Comparison of ENCODE assay signal across 11 cellular contexts in genomic region chr19:18156268-18156667, GRCh38. TPM values are rescaled to one million over a fixed set of nuclear protein-coding genes. Genes with fewer than 3 reads are reported as not detected.
DNase-seq lines count a peak whose midpoint lies in the region; ATAC-seq and TF ChIP-seq lines count a peak whose summit lies in the region.
"Had no signal": no experiment of that assay in that cellular context is flagged by ENCODE, and none has a peak within 500 bp of the region (broad histone marks: within the 10 kb centered on the region; RNA-seq: fewer than 3 reads in every experiment).

No MANE protein-coding gene starts in this region.

- H3K9me3 Mint-ChIP-seq in activated naive CD4-positive, alpha-beta T cell treated with anti-CD3 and anti-CD28 coated beads for 36 hours, result no peaks in the 10 kb centered on the region

- ATAC-seq in left colon, result no peak
- ATAC-seq: stimulated activated naive CD8-positive, alpha-beta T cell treated with anti-CD3 and anti-CD28 coated beads, Interleukin-15, Interleukin-2, amounts not matched to agents 100 U/mL and 50 U/mL, for 24 hours had no signal

- H3K4me1 ChIP-seq in NT2/D1 (ENCODE audit: insufficient read depth, insufficient read length), result peaks cover 27% of the 10 kb centered on the region
- H3K4me1 ChIP-seq in breast epithelium, result peaks cover 20 to 30% of the 10 kb centered on the region in 2 donors
- peaks cover 55% of the 10 kb centered on the region for H3K4me1 ChIP-seq in mucosa of stomach (ENCODE audit: control insufficient read depth, insufficient read depth, low read length)

- no peaks in the 10 kb centered on the region for H3K27me3 ChIP-seq in NT2/D1 (ENCODE audit: insufficient read depth, insufficient read length)
- H3K27me3 ChIP-seq in breast epithelium, result no peaks in the 10 kb centered on the region
- no peaks in the 10 kb centered on the region for H3K27me3 ChIP-seq in mucosa of stomach (ENCODE audit: control insufficient read depth, insufficient read depth, low read length)

- peak overlapping the region; percentile 71 to 74 for H3K27ac ChIP-seq in breast epithelium
- H3K27ac ChIP-seq in temporal lobe (ENCODE audit: low read depth, low read length), result peak overlapping the region; percentile 98

- peaks cover 26% of the 10 kb centered on the region for H3K4me1 Mint-ChIP-seq in activated naive CD4-positive, alpha-beta T cell treated with anti-CD3 and anti-CD28 coated beads for 36 hours (ENCODE audit: low read depth)

- intact Hi-C loops in breast epithelium (cut with DNase I; ENCODE audit: low total_unique reads) (no loop called here), left colon (cut with DNase I, micrococcal nuclease) (no loop called here)
- intact Hi-C loops in activated naive CD4-positive, alpha-beta T cell treated with anti-CD3 and anti-CD28 coated beads for 36 hours (cut with micrococcal nuclease), result no loop called here

- H3K9ac ChIP-seq in NT2/D1 (ENCODE audit: insufficient read length, low read depth), result peak overlapping the region; percentile 80
- H3K9ac ChIP-seq in mucosa of stomach (ENCODE audit: low read length), result peak overlapping the region; percentile 23

- DNase-seq in NT2/D1 (ENCODE audit: low read depth, low spot score), result no peak
- no peak for DNase-seq in breast epithelium (ENCODE audit: low spot score in 2 of 2)
- DNase-seq in activated naive CD4-positive, alpha-beta T cell treated with anti-CD3 and anti-CD28 coated beads for 36 hours, result no peak
- DNase-seq in left colon, result no peak
- DNase-seq in cortex of kidney (lab: John Stamatoyannopoulos, UW), result no peak
- DNase-seq: effector CD8-positive, alpha-beta T cell; NCI-H524; stimulated activated naive CD8-positive, alpha-beta T cell treated with anti-CD3 and anti-CD28 coated beads, Interleukin-15, Interleukin-2, amounts not matched to agents 100 U/mL and 50 U/mL, for 24 hours had no signal

- H3K36me3 Mint-ChIP-seq in activated naive CD4-positive, alpha-beta T cell treated with anti-CD3 and anti-CD28 coated beads for 36 hours (ENCODE audit: low read depth), result peaks cover 5% of the 10 kb centered on the region

- H3K4me3 Mint-ChIP-seq in activated naive CD4-positive, alpha-beta T cell treated with anti-CD3 and anti-CD28 coated beads for 36 hours, result no peak overlapping the region

- H3K4me3 ChIP-seq in NT2/D1 (ENCODE audit: insufficient read length, low read depth) (no peak overlapping the region), breast epithelium (peak overlapping the region in 1 of 3 donors; percentile 19), mucosa of stomach (ENCODE audit: low read length) (no peak overlapping the region)

- H3K9me3 ChIP-seq in NT2/D1 (ENCODE audit: insufficient read depth, low read length) (no peaks in the 10 kb centered on the region), breast epithelium (no peaks in the 10 kb centered on the region), mucosa of stomach (ENCODE audit: control insufficient read depth, low read length) (no peaks in the 10 kb centered on the region)

- no peak overlapping the region for H3K27ac Mint-ChIP-seq in activated naive CD4-positive, alpha-beta T cell treated with anti-CD3 and anti-CD28 coated beads for 36 hours
- H3K27ac Mint-ChIP-seq: progenitor cell of endocrine pancreas had no signal

- TF ChIP-seq CTCF in breast epithelium (IDR thresholded peaks at IDR 0.05), result no peak

- H3K27me3 Mint-ChIP-seq in activated naive CD4-positive, alpha-beta T cell treated with anti-CD3 and anti-CD28 coated beads for 36 hours (ENCODE audit: low read depth), result no peaks in the 10 kb centered on the region
- H3K27me3 Mint-ChIP-seq: progenitor cell of endocrine pancreas had no signal

- peaks cover 32% of the 10 kb centered on the region for H3K36me3 ChIP-seq in NT2/D1 (ENCODE audit: insufficient read depth, insufficient read length, low read length)
- no peaks in the 10 kb centered on the region for H3K36me3 ChIP-seq in breast epithelium
- no peaks in the 10 kb centered on the region for H3K36me3 ChIP-seq in mucosa of stomach (ENCODE audit: control insufficient read depth, insufficient read depth, low read length)

- CTCF ChIA-PET in activated naive CD4-positive, alpha-beta T cell treated with anti-CD3 and anti-CD28 coated beads for 36 hours (lab: Charles Lee), result interaction anchor here (1.0 to 1.1 kb wide), 2 partner anchors 10 to 64 kb away, joined by 4 to 6 read pairs; no protein-coding TSS in a partner anchor

- no peak for TF ChIP-seq POLR2A in breast epithelium (IDR thresholded peaks at IDR 0.05)

RNA-seq across cellular contexts. Expression of gene PIK3R2, which starts 3.3 kb away (rescaled TPM):
- 10 to 100 TPM in 1 of 3 donors, 1 to 10 TPM in 2; 8.6 to 12.1 (median 8.8) TPM for total RNA-seq in breast epithelium
- total RNA-seq in temporal lobe, result 62.7 TPM
- total RNA-seq in activated naive CD4-positive, alpha-beta T cell treated with anti-CD3 and anti-CD28 coated beads for 36 hours, result 10 to 100 TPM; 16.1 to 16.3 TPM
- total RNA-seq in left colon, result 10 to 100 TPM; 37.4 to 41.1 TPM

RNA-seq across cellular contexts. Expression of gene IFI30, which starts 17.3 kb away (rescaled TPM):
- total RNA-seq in breast epithelium (100 to 1,000 TPM in 1 of 3 donors, 10 to 100 TPM in 2; 50.1 to 103 (median 91.6) TPM), temporal lobe (under 0.01 TPM), left colon (10 to 100 TPM; 47.5 to 79.3 TPM)
- total RNA-seq in activated naive CD4-positive, alpha-beta T cell treated with anti-CD3 and anti-CD28 coated beads for 36 hours, result 10 to 100 TPM; 19.0 to 20.8 TPM
- total RNA-seq: progenitor cell of endocrine pancreas had no signal

RNA-seq across cellular contexts. Expression of gene MPV17L2, which starts 36.8 kb away (rescaled TPM):
- total RNA-seq in breast epithelium (10 to 100 TPM; 24.3 to 41.3 (median 37.1) TPM), temporal lobe (2.7 TPM), left colon (10 to 100 TPM in 1 of 2 donors, 1 to 10 TPM in 1; 9.9 to 15.4 TPM)
- total RNA-seq in activated naive CD4-positive, alpha-beta T cell treated with anti-CD3 and anti-CD28 coated beads for 36 hours, result 1 to 10 TPM; 6.3 to 6.5 TPM

RNA-seq across cellular contexts. Expression of gene RAB3A, which starts 47.6 kb away (rescaled TPM):
- total RNA-seq in breast epithelium (1 to 10 TPM in 2 of 3 donors, under 1 TPM in 1; 0.66 to 1.2 (median 1.1) TPM), temporal lobe (44.7 TPM), left colon (1 to 10 TPM; 6.3 to 6.9 TPM)
- total RNA-seq in activated naive CD4-positive, alpha-beta T cell treated with anti-CD3 and anti-CD28 coated beads for 36 hours, result 1 to 10 TPM; 3.8 to 6.0 TPM

RNA-seq across cellular contexts. Expression of gene MAST3, which starts 58.7 kb away (rescaled TPM):
- total RNA-seq in breast epithelium (1 to 10 TPM; 5.6 to 8.5 (median 6.2) TPM), temporal lobe (7.6 TPM), left colon (10 to 100 TPM; 33.6 to 38.6 TPM)
- total RNA-seq in activated naive CD4-positive, alpha-beta T cell treated with anti-CD3 and anti-CD28 coated beads for 36 hours, result 10 to 100 TPM; 12.8 to 13.5 TPM

Comparison
In these comparisons a context has a peak if more than half of its experiments do, and no peak if none do; other contexts are left out.
1. RNA of gene IFI30, which starts 17.3 kb away (total RNA-seq): 50.1 to 103 TPM in breast epithelium, 47.5 to 79.3 TPM in left colon and 19.0 to 20.8 TPM in activated naive CD4-positive, alpha-beta T cell treated with anti-CD3 and anti-CD28 coated beads for 36 hours; under 0.01 TPM in temporal lobe (single experiment); every median in the first group is over 10 times any median in the second.